8 cellular contexts compared by ENCODE assay signal in genomic region chr20:408843-409696, GRCh38. TPM values are rescaled to one million over a fixed set of nuclear protein-coding genes. Genes with fewer than 3 reads are reported as not detected.
DNase-seq lines count a peak whose midpoint lies in the region; ATAC-seq and TF ChIP-seq lines count a peak whose summit lies in the region.

No MANE protein-coding gene starts in this region.

- peak overlapping the region; percentile 92 for H3K27ac Mint-ChIP-seq in activated CD4-positive, alpha-beta memory T cell treated with anti-CD3 and anti-CD28 coated beads for 36 hours
- H3K27ac Mint-ChIP-seq in glutamatergic neuron (ENCODE audit: unreplicated experiment) = peak overlapping the region; percentile 59

- H3K9ac ChIP-seq in smooth muscle cell (ENCODE audit: low read depth) = peak overlapping the region; percentile 96

- POLR2A ChIA-PET in activated CD4-positive, alpha-beta memory T cell treated with anti-CD3 and anti-CD28 coated beads for 36 hours (lab: Charles Lee) = interaction anchor here (0.8 to 0.9 kb wide), 2 partner anchors 30 to 59 kb away, joined by 5 to 6 read pairs; no protein-coding TSS in a partner anchor

- H4K20me1 ChIP-seq in smooth muscle cell (ENCODE audit: low read depth) = peaks cover 27% of the 10 kb centered on the region

- no peaks in the 10 kb centered on the region for H3K27me3 ChIP-seq in cardiac muscle cell
- no peaks in the 10 kb centered on the region for H3K27me3 ChIP-seq in smooth muscle cell (ENCODE audit: low read depth)

- H3K4me1 ChIP-seq in cardiac muscle cell (ENCODE audit: low read depth) = peaks cover 5% of the 10 kb centered on the region
- peaks cover 6% of the 10 kb centered on the region for H3K4me1 ChIP-seq in smooth muscle cell (ENCODE audit: low read depth)

- H3K79me2 ChIP-seq in smooth muscle cell (ENCODE audit: low read depth) = peaks cover 59% of the 10 kb centered on the region

- H3K9me3 Mint-ChIP-seq in activated CD4-positive, alpha-beta memory T cell treated with anti-CD3 and anti-CD28 coated beads for 36 hours = no peaks in the 10 kb centered on the region
- H3K9me3 Mint-ChIP-seq in glutamatergic neuron (ENCODE audit: unreplicated experiment) = peaks cover 11% of the 10 kb centered on the region

- peak overlapping the region; percentile 84 for H3K27ac ChIP-seq in cardiac muscle cell
- peak overlapping the region; percentile 89 for H3K27ac ChIP-seq in smooth muscle cell (ENCODE audit: low read depth)

- H3K36me3 ChIP-seq in cardiac muscle cell = peaks cover 2% of the 10 kb centered on the region
- no peaks in the 10 kb centered on the region for H3K36me3 ChIP-seq in smooth muscle cell (ENCODE audit: low read depth)

- WGBS in smooth muscle cell (ENCODE audit: low lambda C conversion rate) = 34% methylated on average over 7 of the region's 7 CpGs

- H3K4me3 Mint-ChIP-seq in activated CD4-positive, alpha-beta memory T cell treated with anti-CD3 and anti-CD28 coated beads for 36 hours = peak overlapping the region; percentile 95
- H3K4me3 Mint-ChIP-seq in glutamatergic neuron (ENCODE audit: unreplicated experiment) = peak overlapping the region; percentile 92

- no peaks in the 10 kb centered on the region for H3K9me3 ChIP-seq in cardiac muscle cell (ENCODE audit: low read depth)
- H3K9me3 ChIP-seq in smooth muscle cell (replicated peaks; ENCODE audit: low read depth) = no peaks in the 10 kb centered on the region

- DNase-seq in cardiac muscle cell (ENCODE audit: low read depth in 1 of 2, low spot score in 1 of 2) (no peak), Right ventricle myocardium superior (no peak), glutamatergic neuron (no peak), smooth muscle cell (lab: John Stamatoyannopoulos, UW; ENCODE audit: unreplicated experiment) (no peak), hypothalamus (lab: John Stamatoyannopoulos, UW) (no peak)
- DNase-seq in activated CD4-positive, alpha-beta memory T cell treated with anti-CD3 and anti-CD28 coated beads for 36 hours = peak; percentile 49

- H2AFZ ChIP-seq in smooth muscle cell (ENCODE audit: low read depth) = no peak overlapping the region

- H3K27me3 Mint-ChIP-seq in activated CD4-positive, alpha-beta memory T cell treated with anti-CD3 and anti-CD28 coated beads for 36 hours = no peaks in the 10 kb centered on the region
- peaks cover 14% of the 10 kb centered on the region for H3K27me3 Mint-ChIP-seq in glutamatergic neuron (ENCODE audit: unreplicated experiment)

- TF ChIP-seq CTCF in cardiac muscle cell (IDR thresholded peaks at IDR 0.05; ENCODE audit: low read depth, low read length) (no peak), glutamatergic neuron (IDR thresholded peaks at IDR 0.05; ENCODE audit: partially characterized antibody, unreplicated experiment) (no peak), smooth muscle cell (IDR thresholded peaks at IDR 0.05; ENCODE audit: borderline replicate concordance, insufficient read depth, poor library complexity, severe bottlenecking) (no peak)

- H3K4me3 ChIP-seq in cardiac muscle cell (peak overlapping the region; percentile 92), smooth muscle cell (peak overlapping the region; percentile 100)

- peaks cover 40% of the 10 kb centered on the region for H3K36me3 Mint-ChIP-seq in activated CD4-positive, alpha-beta memory T cell treated with anti-CD3 and anti-CD28 coated beads for 36 hours
- H3K36me3 Mint-ChIP-seq in glutamatergic neuron (ENCODE audit: unreplicated experiment) = peaks cover 13% of the 10 kb centered on the region

- intact Hi-C loops in Right ventricle myocardium superior (cut with DNase I) = no loop called here
- intact Hi-C loops in activated CD4-positive, alpha-beta memory T cell treated with anti-CD3 and anti-CD28 coated beads for 36 hours (cut with micrococcal nuclease) = loop anchor here (1.0 to 2.0 kb wide), 3 partner anchors 24 to 134 kb away; partner anchors contain the start of gene CSNK2A1

- H3F3A ChIP-seq in smooth muscle cell (ENCODE audit: low read depth) = no peaks in the 10 kb centered on the region

- H3K4me2 ChIP-seq in smooth muscle cell = peak overlapping the region; percentile 99

- ATAC-seq in Right ventricle myocardium superior (ENCODE audit: poor library complexity) = no peak
- peak; percentile 20 for ATAC-seq in HG03196 (IDR thresholded peaks at IDR 0.05; ENCODE audit: unreplicated experiment)
- ATAC-seq in HG02610 (IDR thresholded peaks at IDR 0.05; ENCODE audit: unreplicated experiment) = no peak

- peaks cover 49% of the 10 kb centered on the region for H3K4me1 Mint-ChIP-seq in activated CD4-positive, alpha-beta memory T cell treated with anti-CD3 and anti-CD28 coated beads for 36 hours (ENCODE audit: low read depth)
- peaks cover 17% of the 10 kb centered on the region for H3K4me1 Mint-ChIP-seq in glutamatergic neuron (ENCODE audit: low read depth, unreplicated experiment)

- CTCF ChIA-PET in activated CD4-positive, alpha-beta memory T cell treated with anti-CD3 and anti-CD28 coated beads for 36 hours (lab: Charles Lee) = no interaction called here

RNA-seq across cellular contexts. Expression of gene RBCK1, which starts 1.0 kb away (rescaled TPM):
- 81.3 and 104 TPM in 2 replicates for total RNA-seq in cardiac muscle cell
- 51.5 and 75.9 TPM in 2 replicates for polyA plus RNA-seq in cardiac muscle cell
- total RNA-seq in Right ventricle myocardium superior = 44.2 TPM
- 100 to 1,000 TPM; 137 to 139 TPM for total RNA-seq in activated CD4-positive, alpha-beta memory T cell treated with anti-CD3 and anti-CD28 coated beads for 36 hours
- total RNA-seq in glutamatergic neuron (ENCODE audit: unreplicated experiment) = 97.6 TPM
- 43.0 and 49.2 TPM in 2 replicates for total RNA-seq in smooth muscle cell
- polyA plus RNA-seq in smooth muscle cell = 53.9 and 62.4 TPM in 2 replicates

RNA-seq across cellular contexts. Expression of gene TRIB3, which starts 28.5 kb away (rescaled TPM):
- total RNA-seq in cardiac muscle cell (7.0 and 9.0 TPM in 2 replicates), Right ventricle myocardium superior (0.67 TPM), glutamatergic neuron (ENCODE audit: unreplicated experiment) (29.3 TPM), smooth muscle cell (18.6 and 21.2 TPM in 2 replicates)
- polyA plus RNA-seq in cardiac muscle cell (5.3 and 7.2 TPM in 2 replicates), smooth muscle cell (25.7 TPM in 2 replicates)
- total RNA-seq in activated CD4-positive, alpha-beta memory T cell treated with anti-CD3 and anti-CD28 coated beads for 36 hours = 10 to 100 TPM; 42.6 to 43.5 TPM

RNA-seq across cellular contexts. Expression of gene TBC1D20, which starts 53.3 kb away (rescaled TPM):
- 34.4 and 40.0 TPM in 2 replicates for total RNA-seq in cardiac muscle cell
- polyA plus RNA-seq in cardiac muscle cell = 29.0 and 31.3 TPM in 2 replicates
- 23.1 TPM for total RNA-seq in Right ventricle myocardium superior
- total RNA-seq in activated CD4-positive, alpha-beta memory T cell treated with anti-CD3 and anti-CD28 coated beads for 36 hours = 10 to 100 TPM; 18.8 to 20.4 TPM
- 39.6 TPM for total RNA-seq in glutamatergic neuron (ENCODE audit: unreplicated experiment)
- 37.9 and 41.9 TPM in 2 replicates for total RNA-seq in smooth muscle cell
- 41.6 and 45.7 TPM in 2 replicates for polyA plus RNA-seq in smooth muscle cell
